In the genomic region with DNA sequence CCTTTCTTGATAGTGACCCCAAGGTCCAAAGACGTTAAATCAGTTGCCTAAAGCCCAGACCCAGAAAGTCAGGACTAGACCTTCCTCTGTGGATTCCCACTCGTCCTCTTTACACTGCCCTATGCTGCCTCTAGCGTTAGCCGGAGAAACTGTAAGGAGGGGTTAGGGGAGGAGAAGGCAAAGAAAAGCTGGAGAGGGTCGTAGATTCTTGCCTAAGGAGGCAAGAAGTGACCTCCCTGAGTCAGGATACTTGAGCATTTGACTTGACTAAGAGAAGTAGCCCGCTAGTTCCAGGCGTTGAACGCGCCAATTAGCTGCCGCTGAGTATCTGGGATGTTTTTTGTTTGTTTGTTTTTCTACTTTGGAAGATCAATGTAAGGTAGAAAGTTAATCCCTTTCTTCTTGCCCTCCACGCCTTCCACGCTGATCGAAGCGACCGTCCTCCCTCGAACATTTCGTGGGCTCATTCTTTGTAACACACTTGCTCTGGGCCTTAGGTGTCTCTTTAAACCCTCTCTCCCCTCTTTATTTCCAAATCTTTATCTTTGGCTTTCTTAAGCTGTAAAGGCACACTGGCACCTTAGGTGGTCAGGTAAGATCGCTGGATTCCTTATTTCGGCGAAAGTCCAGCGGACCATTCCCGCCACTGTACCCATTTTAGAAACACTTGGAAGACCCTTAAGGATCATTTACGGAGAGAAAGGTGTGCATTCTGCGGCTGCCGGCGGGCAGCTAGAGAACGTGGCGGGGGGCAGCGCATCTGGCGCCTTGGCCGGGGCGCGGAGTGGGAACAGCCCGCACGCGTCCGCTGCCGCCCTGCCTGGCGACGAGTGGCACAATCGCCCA, we compare ENCODE assay signal across 1 cellular context.
TF ChIP-seq lines count a peak whose summit lies in the region.

No MANE protein-coding gene starts in this region.

TF ChIP-seq in H1, 55 proteins besides CTCF, POLR2A, EP300 and RAD21:
- TF ChIP-seq HDAC2 (IDR thresholded peaks at IDR 0.05; ENCODE audit: borderline replicate concordance in 1 of 2, low read depth in 2 of 2, low read length in 2 of 2) (peak; percentile 74 to 95; a peak in 2 of 4 replicates), TAF1 (IDR thresholded peaks at IDR 0.05; ENCODE audit: low read depth, low read length) (0 out of 2 replicates have a peak, but pooled peaks have one; percentile 35), TBP (IDR thresholded peaks at IDR 0.05; ENCODE audit: low read depth, low read length) (peak; percentile 29; the same call in 1 of the 2 replicates), PHF8 (conservative IDR thresholded peaks at IDR 0.05; ENCODE audit: low read depth, low read length) (0 out of 2 replicates have a peak, but pooled peaks have one; percentile 15), TCF12 (IDR thresholded peaks at IDR 0.05; ENCODE audit: low read depth, low read length) (no peak), SP1 (IDR thresholded peaks at IDR 0.05; ENCODE audit: low read depth, low read length) (peak; percentile 33; the same call in 1 of the 2 replicates), ASH2L (IDR thresholded peaks at IDR 0.05; ENCODE audit: low read length) (peak; percentile 36), TEAD4 (IDR thresholded peaks at IDR 0.05; ENCODE audit: low read depth, low read length) (0 out of 2 replicates have a peak, but pooled peaks have one; percentile 6), BACH1 (IDR thresholded peaks at IDR 0.05; ENCODE audit: low read length) (peak; percentile 60; the same call in 1 of the 2 replicates), SUZ12 (IDR thresholded peaks at IDR 0.05; ENCODE audit: low read length) (no peak), POU5F1 (IDR thresholded peaks at IDR 0.05; ENCODE audit: low read depth, low read length) (no peak)
- TF ChIP-seq, protein P1, sequence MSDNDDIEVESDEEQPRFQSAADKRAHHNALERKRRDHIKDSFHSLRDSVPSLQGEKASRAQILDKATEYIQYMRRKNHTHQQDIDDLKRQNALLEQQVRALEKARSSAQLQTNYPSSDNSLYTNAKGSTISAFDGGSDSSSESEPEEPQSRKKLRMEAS (IDR thresholded peaks at IDR 0.05) = peak; percentile 67
TF ChIP-seq in H1: peak in this region for 9.
